In genomic region chr18:28412521-28412920, GRCh38 we compare ENCODE assay signal across 14 cellular contexts.
"Had no signal": no experiment of that assay in that cellular context is flagged by ENCODE, and none has a peak within 500 bp of the region (broad histone marks: within the 10 kb centered on the region; RNA-seq: fewer than 3 reads in every experiment).

No MANE protein-coding gene starts in this region.

- FAIRE-seq: endometrium, kidney had no signal

- H3K4me1 Mint-ChIP-seq: activated naive CD8-positive, alpha-beta T cell treated with anti-CD3 and anti-CD28 coated beads, Interleukin-2, amount 50 U/mL, for 24 hours; memory B cell had no signal

- H3K27ac Mint-ChIP-seq: activated naive CD8-positive, alpha-beta T cell treated with anti-CD3 and anti-CD28 coated beads, Interleukin-2, amount 50 U/mL, for 24 hours; memory B cell; natural killer cell treated with Interleukin-12 subunit alpha and Interleukin-12 subunit beta and Interleukin-15 and Interleukin-18, amount 100 ng/mL, for 72 hours had no signal

- DNase-seq: activated naive CD4-positive, alpha-beta T cell treated with Interleukin-2 at 50 U/mL for 16 hours; activated naive CD8-positive, alpha-beta T cell treated with anti-CD3 and anti-CD28 coated beads, Interleukin-2, amount 50 U/mL, for 24 hours; body of pancreas; colonic mucosa; kidney; stimulated activated CD4-positive, alpha-beta T cell treated with anti-CD3 and anti-CD28 coated beads, Interleukin-1b, Interleukin-23, amount 100 ng/mL, for 48 hours; stomach; testis; upper lobe of left lung had no signal

- H3K27me3 ChIP-seq: body of pancreas, colonic mucosa, right atrium auricular region, stomach, testis, upper lobe of left lung had no signal

- H3K4me3 ChIP-seq: body of pancreas, colonic mucosa, right atrium auricular region, stomach, testis, upper lobe of left lung had no signal

- H3K36me3 Mint-ChIP-seq: memory B cell; natural killer cell treated with Interleukin-12 subunit alpha and Interleukin-12 subunit beta and Interleukin-15 and Interleukin-18, amount 100 ng/mL, for 72 hours had no signal

- ATAC-seq: activated naive CD8-positive, alpha-beta T cell treated with anti-CD3 and anti-CD28 coated beads, Interleukin-2, amount 50 U/mL, for 24 hours; body of pancreas; esophagus mucosa; natural killer cell treated with Interleukin-12 subunit alpha and Interleukin-12 subunit beta and Interleukin-15 and Interleukin-18, amount 100 ng/mL, for 72 hours had no signal

- H3K4me1 ChIP-seq: body of pancreas, colonic mucosa, right atrium auricular region, stomach, testis, upper lobe of left lung had no signal

- H3K36me3 ChIP-seq: colonic mucosa, right atrium auricular region, stomach, upper lobe of left lung had no signal

- H3K27ac ChIP-seq: body of pancreas, colonic mucosa, right atrium auricular region, stomach, testis, upper lobe of left lung had no signal

- H3K4me3 Mint-ChIP-seq: activated naive CD8-positive, alpha-beta T cell treated with anti-CD3 and anti-CD28 coated beads, Interleukin-2, amount 50 U/mL, for 24 hours; memory B cell; natural killer cell treated with Interleukin-12 subunit alpha and Interleukin-12 subunit beta and Interleukin-15 and Interleukin-18, amount 100 ng/mL, for 72 hours had no signal

- H3K9me3 Mint-ChIP-seq: natural killer cell treated with Interleukin-12 subunit alpha and Interleukin-12 subunit beta and Interleukin-15 and Interleukin-18, amount 100 ng/mL, for 72 hours had no signal

- H3K9me3 ChIP-seq: body of pancreas, colonic mucosa, right atrium auricular region, stomach, testis, upper lobe of left lung had no signal

- H3K27me3 Mint-ChIP-seq: activated naive CD8-positive, alpha-beta T cell treated with anti-CD3 and anti-CD28 coated beads, Interleukin-2, amount 50 U/mL, for 24 hours; memory B cell; natural killer cell treated with Interleukin-12 subunit alpha and Interleukin-12 subunit beta and Interleukin-15 and Interleukin-18, amount 100 ng/mL, for 72 hours had no signal
